22 cellular contexts compared by ENCODE assay signal in genomic region chr7:13115829-13116228, GRCh38.
"Had no signal": no experiment of that assay in that cellular context is flagged by ENCODE, and none has a peak within 500 bp of the region (broad histone marks: within the 10 kb centered on the region; RNA-seq: fewer than 3 reads in every experiment).

No MANE protein-coding gene starts in this region.

- H3K9me3 ChIP-seq: colonic mucosa, gastrocnemius medialis, left ventricle myocardium inferior, tibial nerve had no signal

- H3K27me3 ChIP-seq: brain microvascular endothelial cell, colonic mucosa, gastrocnemius medialis, tibial nerve had no signal

- H3K9me3 Mint-ChIP-seq: activated CD4-positive, alpha-beta T cell treated with anti-CD3 and anti-CD28 coated beads, Interleukin-2, amount 10 ng/mL, durations not matched to agents 24 days and 14 days; activated naive CD8-positive, alpha-beta T cell treated with anti-CD3 and anti-CD28 coated beads, Interleukin-2, amount 10 ng/mL, durations not matched to agents 7 days and 5 days; activated T-cell treated with anti-CD3 and anti-CD28 coated beads, Interleukin-2, amount 50 U/mL, for 24 hours; activated T-helper 2 cell treated with anti-CD3 and anti-CD28 coated beads, Interferon-gamma antibody, Interleukin-2, Interleukin-4, amounts not matched to agents 10 μg/mL and 5 μg/mL and 100 μg/mL, durations not matched to agents 14 hours and 24 hours and 36 hours; naive thymus-derived CD8-positive, alpha-beta T cell had no signal

- H3K36me3 Mint-ChIP-seq: activated naive CD8-positive, alpha-beta T cell treated with anti-CD3 and anti-CD28 coated beads, Interleukin-2, amount 10 ng/mL, durations not matched to agents 7 days and 5 days; naive thymus-derived CD8-positive, alpha-beta T cell had no signal

- H3K27ac Mint-ChIP-seq: activated CD4-positive, alpha-beta T cell treated with anti-CD3 and anti-CD28 coated beads, Interleukin-2, amount 10 ng/mL, durations not matched to agents 24 days and 14 days; activated CD8-positive, alpha-beta T cell treated with anti-CD3 and anti-CD28 coated beads for 36 hours; activated naive CD8-positive, alpha-beta T cell treated with anti-CD3 and anti-CD28 coated beads, Interleukin-2, amount 10 ng/mL, durations not matched to agents 7 days and 5 days; activated T-cell treated with anti-CD3 and anti-CD28 coated beads, Interleukin-2, amount 50 U/mL, for 24 hours; activated T-helper 2 cell treated with anti-CD3 and anti-CD28 coated beads, Interferon-gamma antibody, Interleukin-2, Interleukin-4, amounts not matched to agents 10 μg/mL and 5 μg/mL and 100 μg/mL, durations not matched to agents 14 hours and 24 hours and 36 hours; naive thymus-derived CD8-positive, alpha-beta T cell had no signal

- FAIRE-seq: endometrium, urothelium cell line had no signal

- H3K4me1 ChIP-seq: colonic mucosa, gastrocnemius medialis had no signal

- ATAC-seq: activated CD8-positive, alpha-beta T cell treated with anti-CD3 and anti-CD28 coated beads for 36 hours; gastrocnemius medialis; naive thymus-derived CD8-positive, alpha-beta T cell; stimulated activated naive CD8-positive, alpha-beta T cell treated with anti-CD3 and anti-CD28 coated beads, Interleukin-15, Interleukin-2, amounts not matched to agents 100 U/mL and 50 U/mL, for 24 hours had no signal

- H3K4me3 ChIP-seq: colonic mucosa, gastrocnemius medialis, left ventricle myocardium inferior, tibial nerve had no signal

- DNase-seq: activated CD4-positive, alpha-beta T cell treated with anti-CD3 and anti-CD28 coated beads, Interleukin-2, amount 10 ng/mL, durations not matched to agents 24 days and 14 days; activated CD8-positive, alpha-beta T cell treated with anti-CD3 and anti-CD28 coated beads for 36 hours; activated naive CD4-positive, alpha-beta T cell treated with Interleukin-2 at 50 U/mL for 16 hours; activated naive CD8-positive, alpha-beta T cell treated with anti-CD3 and anti-CD28 coated beads, Interleukin-2, amount 10 ng/mL, durations not matched to agents 7 days and 5 days; activated T-cell treated with anti-CD3 and anti-CD28 coated beads, Interleukin-2, amount 50 U/mL, for 24 hours; anterior cingulate cortex; brain microvascular endothelial cell; central memory CD4-positive, alpha-beta T cell; colonic mucosa; gastrocnemius medialis; head of caudate nucleus; left ventricle myocardium inferior; naive thymus-derived CD8-positive, alpha-beta T cell; posterior cingulate gyrus; stimulated activated CD4-positive, alpha-beta T cell treated with anti-CD3 and anti-CD28 coated beads, Interleukin-2, amount 100 ng/mL, for 24 hours; stimulated activated naive CD8-positive, alpha-beta T cell treated with anti-CD3 and anti-CD28 coated beads, Interleukin-15, Interleukin-2, amounts not matched to agents 100 U/mL and 50 U/mL, for 24 hours; substantia nigra; T1000 had no signal

- H3K36me3 ChIP-seq: brain microvascular endothelial cell, colonic mucosa, gastrocnemius medialis, left ventricle myocardium inferior, tibial nerve had no signal

- H3K27me3 Mint-ChIP-seq: activated CD8-positive, alpha-beta T cell treated with anti-CD3 and anti-CD28 coated beads for 36 hours; activated naive CD8-positive, alpha-beta T cell treated with anti-CD3 and anti-CD28 coated beads, Interleukin-2, amount 10 ng/mL, durations not matched to agents 7 days and 5 days had no signal

- H3K27ac ChIP-seq: brain microvascular endothelial cell, colonic mucosa, gastrocnemius medialis, left ventricle myocardium inferior, tibial nerve had no signal

- H3K4me1 Mint-ChIP-seq: activated CD4-positive, alpha-beta T cell treated with anti-CD3 and anti-CD28 coated beads, Interleukin-2, amount 10 ng/mL, durations not matched to agents 24 days and 14 days; activated naive CD8-positive, alpha-beta T cell treated with anti-CD3 and anti-CD28 coated beads, Interleukin-2, amount 10 ng/mL, durations not matched to agents 7 days and 5 days; naive thymus-derived CD8-positive, alpha-beta T cell had no signal

- H3K4me3 Mint-ChIP-seq: activated CD4-positive, alpha-beta T cell treated with anti-CD3 and anti-CD28 coated beads, Interleukin-2, amount 10 ng/mL, durations not matched to agents 24 days and 14 days; activated CD8-positive, alpha-beta T cell treated with anti-CD3 and anti-CD28 coated beads for 36 hours; activated naive CD8-positive, alpha-beta T cell treated with anti-CD3 and anti-CD28 coated beads, Interleukin-2, amount 10 ng/mL, durations not matched to agents 7 days and 5 days; activated T-cell treated with anti-CD3 and anti-CD28 coated beads, Interleukin-2, amount 50 U/mL, for 24 hours; naive thymus-derived CD8-positive, alpha-beta T cell had no signal
